ENCODE assay signal across 1 cellular context in genomic region chrX:104165894-104166734, GRCh38.
TF ChIP-seq lines count a peak whose summit lies in the region.

Gene FAM199X, plus strand, starts transcription at chrX:104166453. Its CDS starts 333 bp downstream, at chrX:104166786.

TF ChIP-seq in K562, 482 proteins besides CTCF, POLR2A, EP300 and RAD21 (continued from another document and continues in another):
- TF ChIP-seq CREB3 (tag; conservative IDR thresholded peaks at IDR 0.05; ENCODE audit: low read depth) (no peak), GTF3C2 (IDR thresholded peaks at IDR 0.05; ENCODE audit: borderline replicate concordance, extremely low read depth, insufficient read length) (no peak), LCOR (CRISPR knock-in tag; IDR thresholded peaks at IDR 0.05) (no peak), HNRNPK (IDR thresholded peaks at IDR 0.05; ENCODE audit: low read depth, low read length, poor library complexity, severe bottlenecking) (no peak), NR2F6 (CRISPR knock-in tag; IDR thresholded peaks at IDR 0.05) (no peak), ZFPM2 (CRISPR knock-in tag; IDR thresholded peaks at IDR 0.05) (no peak), MAFG (tag; conservative IDR thresholded peaks at IDR 0.05) (no peak), ZNF717 (CRISPR knock-in tag; IDR thresholded peaks at IDR 0.05) (no peak), PCBP1 (IDR thresholded peaks at IDR 0.05; ENCODE audit: low read depth, low read length, poor library complexity, severe bottlenecking) (no peak), MYBL2 (IDR thresholded peaks at IDR 0.05; ENCODE audit: low read depth) (no peak), MYBL2 (CRISPR knock-in tag; IDR thresholded peaks at IDR 0.05; ENCODE audit: borderline replicate concordance) (no peak), ZNF212 (CRISPR knock-in tag; IDR thresholded peaks at IDR 0.05) (no peak), CREM (IDR thresholded peaks at IDR 0.05; ENCODE audit: low read depth) (peak; percentile 28), EP400 (IDR thresholded peaks at IDR 0.05) (peak; percentile 61), PRMT5 (CRISPR knock-in tag; IDR thresholded peaks at IDR 0.05) (no peak), HCFC1 (IDR thresholded peaks at IDR 0.05; ENCODE audit: low read depth, low read length) (peak; percentile 53), ZBTB2 (IDR thresholded peaks at IDR 0.05) (no peak), MITF (IDR thresholded peaks at IDR 0.05) (no peak), HDGF (IDR thresholded peaks at IDR 0.05) (no peak), HDAC3 (IDR thresholded peaks at IDR 0.05; ENCODE audit: borderline replicate concordance, partially characterized antibody) (no peak), E2F3 (CRISPR knock-in tag; IDR thresholded peaks at IDR 0.05) (no peak), GATA2 (CRISPR knock-in tag; IDR thresholded peaks at IDR 0.05) (no peak), ZNF699 (CRISPR knock-in tag; IDR thresholded peaks at IDR 0.05; ENCODE audit: insufficient replicate concordance) (no peak), TAF7 (tag; IDR thresholded peaks at IDR 0.05) (no peak), MTA1 (IDR thresholded peaks at IDR 0.05; ENCODE audit: borderline replicate concordance) (no peak), KLF10 (CRISPR knock-in tag; IDR thresholded peaks at IDR 0.05) (no peak), MBD1 (CRISPR knock-in tag; IDR thresholded peaks at IDR 0.05) (no peak), ZNF239 (CRISPR knock-in tag; IDR thresholded peaks at IDR 0.05) (no peak), NFIC (IDR thresholded peaks at IDR 0.05) (no peak; the same call in 1 of the 2 replicates), ZNF695 (CRISPR knock-in tag; IDR thresholded peaks at IDR 0.05) (no peak), ZNF23 (CRISPR knock-in tag; IDR thresholded peaks at IDR 0.05) (no peak), ZNF133 (CRISPR knock-in tag; IDR thresholded peaks at IDR 0.05) (no peak), TCF7 (IDR thresholded peaks at IDR 0.05; ENCODE audit: borderline replicate concordance) (no peak), ZBTB9 (CRISPR knock-in tag; IDR thresholded peaks at IDR 0.05) (no peak), MECOM (CRISPR knock-in tag; IDR thresholded peaks at IDR 0.05) (no peak), ZNF395 (CRISPR knock-in tag; IDR thresholded peaks at IDR 0.05) (no peak), ZNF280B (CRISPR knock-in tag; IDR thresholded peaks at IDR 0.05) (no peak), ZNF766 (CRISPR knock-in tag; conservative IDR thresholded peaks at IDR 0.05) (no peak), CCAR2 (IDR thresholded peaks at IDR 0.05; ENCODE audit: low read depth, low read length) (no peak), PURB (CRISPR knock-in tag; IDR thresholded peaks at IDR 0.05; ENCODE audit: low read depth) (no peak), ZBTB11 (CRISPR knock-in tag; IDR thresholded peaks at IDR 0.05) (peak in 1 of 3 experiments; percentile 42; a peak in 1 of 6 replicates), RBBP5 (IDR thresholded peaks at IDR 0.05; ENCODE audit: borderline replicate concordance, insufficient read depth, low read length, poor library complexity, severe bottlenecking) (no peak), YY1 (IDR thresholded peaks at IDR 0.05; ENCODE audit: borderline replicate concordance in 1 of 3, control insufficient read depth in 1 of 3, extremely low read depth in 1 of 3, insufficient read depth in 3 of 3, insufficient read length in 1 of 3, insufficient replicate concordance in 2 of 3, low read depth in 1 of 3, low read length in 2 of 3) (peak in 1 of 3 experiments; percentile 49), ZNF436 (CRISPR knock-in tag; IDR thresholded peaks at IDR 0.05) (no peak), ZNF518B (CRISPR knock-in tag; IDR thresholded peaks at IDR 0.05) (no peak), DPF2 (IDR thresholded peaks at IDR 0.05) (no peak; the same call in none of the 2 replicates), RBM25 (IDR thresholded peaks at IDR 0.05; ENCODE audit: low read depth, low read length, severe bottlenecking) (no peak)
